6 cellular contexts compared by ENCODE assay signal in genomic region chr4:95760646-95761045, GRCh38.
DNase-seq lines count a peak whose midpoint lies in the region; TF ChIP-seq lines count a peak whose summit lies in the region.
"Not testable (repeated sequence)": the region's sequence is repeated elsewhere in the genome, so short reads cannot be mapped to it uniquely, and the experiment has no call there.

No MANE protein-coding gene starts in this region.

- H4K5ac ChIP-seq in mesendoderm (ENCODE audit: low read length): not testable (repeated sequence)

- not testable (repeated sequence) for H3K79me1 ChIP-seq in mesendoderm (ENCODE audit: low read length)

- H3K4me3 Mint-ChIP-seq in glutamatergic neuron (ENCODE audit: unreplicated experiment): not testable (repeated sequence)

- not testable (repeated sequence) for H3K9ac ChIP-seq in HUES6 (ENCODE audit: low read length); SK-N-MC (ENCODE audit: insufficient read length); mesendoderm (ENCODE audit: low read length)

- not testable (repeated sequence) for H3K9me3 Mint-ChIP-seq in glutamatergic neuron (ENCODE audit: unreplicated experiment)

- H3K27ac ChIP-seq in HUES6 (ENCODE audit: low read depth, low read length): peak overlapping the region; percentile 56; the same call in 1 of the 2 replicates
- 0 out of 2 replicates have a peak overlapping the region, but pooled peaks have one; percentile 7 for H3K27ac ChIP-seq in SK-N-MC
- H3K27ac ChIP-seq in brain microvascular endothelial cell: peak overlapping the region; percentile 52
- not testable (repeated sequence) for H3K27ac ChIP-seq in mesendoderm (ENCODE audit: low read depth, low read length)

- H3K9me3 ChIP-seq in HUES6 (ENCODE audit: control insufficient read depth, insufficient read depth, low read depth, low read length); SK-N-MC (ENCODE audit: low read depth, low read length): not testable (repeated sequence)

- H3K4me3 ChIP-seq in HUES6 (ENCODE audit: low read depth, low read length); SK-N-MC; brain microvascular endothelial cell (ENCODE audit: low read depth, low read length); mesendoderm (ENCODE audit: low read length): not testable (repeated sequence)

- not testable (repeated sequence) for H3K79me2 ChIP-seq in mesendoderm (ENCODE audit: control insufficient read depth, insufficient read depth, low read length)

- H3K27me3 ChIP-seq in HUES6 (ENCODE audit: control insufficient read depth, insufficient read depth, low read length); brain microvascular endothelial cell (replicated peaks); mesendoderm (ENCODE audit: insufficient read depth, low read length, poor library complexity): not testable (repeated sequence)

- not testable (repeated sequence) for H3K27me3 Mint-ChIP-seq in glutamatergic neuron (ENCODE audit: unreplicated experiment)

- H2BK5ac ChIP-seq in mesendoderm (ENCODE audit: low read length): not testable (repeated sequence)

- not testable (repeated sequence) for H4K8ac ChIP-seq in mesendoderm (ENCODE audit: low read depth, low read length)

- WGBS in mesendoderm (ENCODE audit: extremely low coverage, insufficient coverage, low lambda C conversion rate): no CpG with 5 or more reads among the region's 1 CpG

- not testable (repeated sequence) for H3K36me3 Mint-ChIP-seq in glutamatergic neuron (ENCODE audit: unreplicated experiment)

- not testable (repeated sequence) for H3K56ac ChIP-seq in mesendoderm (ENCODE audit: low read length)

- H2BK15ac ChIP-seq in mesendoderm (replicated peaks; ENCODE audit: low read depth): not testable (repeated sequence)

- not testable (repeated sequence) for H3K4me2 ChIP-seq in mesendoderm (ENCODE audit: low read length)

- H3K23ac ChIP-seq in mesendoderm (ENCODE audit: low read length): not testable (repeated sequence)

- H3K27ac Mint-ChIP-seq in glutamatergic neuron (ENCODE audit: unreplicated experiment): peak overlapping the region; percentile 2

- peaks cover 33% of the 10 kb centered on the region for H3K4me1 ChIP-seq in HUES6 (ENCODE audit: control insufficient read depth, insufficient read depth, low read length)
- not testable (repeated sequence) for H3K4me1 ChIP-seq in mesendoderm (ENCODE audit: control insufficient read depth, low read depth, low read length)

- H2AK5ac ChIP-seq in mesendoderm (ENCODE audit: low read length): not testable (repeated sequence)

- not testable (repeated sequence) for H2BK120ac ChIP-seq in mesendoderm (ENCODE audit: low read depth, low read length)

- H3K36me3 ChIP-seq in HUES6 (ENCODE audit: control insufficient read depth, insufficient read depth, low read length); SK-N-MC (ENCODE audit: insufficient read depth, low read length); brain microvascular endothelial cell (replicated peaks); mesendoderm (ENCODE audit: control insufficient read depth, insufficient read depth, low read length): not testable (repeated sequence)

- in situ Hi-C loops in Caki2 (cut with HindIII; ENCODE audit: low pct_unique_long_range_greater_than_20kb, low sequenced_read_pairs); brain microvascular endothelial cell (cut with HindIII; ENCODE audit: low pct_ligation_motif_present, low sequenced_read_pairs): not testable (repeated sequence)

- peak; percentile 28 for DNase-seq in Caki2 (ENCODE audit: low read depth)
- not testable (repeated sequence) for DNase-seq in SK-N-MC (ENCODE audit: low read depth, low spot score); glutamatergic neuron
- peak; percentile 6 for DNase-seq in brain microvascular endothelial cell
- peak; percentile 93 for DNase-seq in mesendoderm

- H3K18ac ChIP-seq in mesendoderm (ENCODE audit: low read length): not testable (repeated sequence)

- TF ChIP-seq CTCF in brain microvascular endothelial cell (IDR thresholded peaks at IDR 0.05; ENCODE audit: low read depth, low read length, missing control alignments); glutamatergic neuron (IDR thresholded peaks at IDR 0.05; ENCODE audit: partially characterized antibody, unreplicated experiment): not testable (repeated sequence)

- peaks cover 11% of the 10 kb centered on the region for H3K4me1 Mint-ChIP-seq in glutamatergic neuron (ENCODE audit: low read depth, unreplicated experiment)

- not testable (repeated sequence) for H3K4ac ChIP-seq in mesendoderm (ENCODE audit: low read depth, low read length)
